ENCODE assay signal across 11 cellular contexts in genomic region chr4:41369680-41370079, GRCh38.
DNase-seq lines count a peak whose midpoint lies in the region; ATAC-seq and TF ChIP-seq lines count a peak whose summit lies in the region.
"Had no signal": no experiment of that assay in that cellular context is flagged by ENCODE, and none has a peak within 500 bp of the region (broad histone marks: within the 10 kb centered on the region; RNA-seq: fewer than 3 reads in every experiment).

No MANE protein-coding gene starts in this region.

- H3K27ac ChIP-seq in body of pancreas (no peak overlapping the region), gastrocnemius medialis (peak overlapping the region; percentile 70 to 91 (median 86))

- no peaks in the 10 kb centered on the region for H3K36me3 ChIP-seq in body of pancreas (replicated peaks in 1 of 2; ENCODE audit: insufficient read depth in 1 of 2, low read depth in 2 of 2)
- H3K36me3 ChIP-seq in gastrocnemius medialis, result no peaks in the 10 kb centered on the region

- H3K4me3 ChIP-seq in body of pancreas, result no peak overlapping the region
- peak overlapping the region; percentile 12 to 28 (median 20) for H3K4me3 ChIP-seq in gastrocnemius medialis

- ATAC-seq in body of pancreas, result peak; percentile 74
- ATAC-seq in gastrocnemius medialis, result peak; percentile 83 to 84
- ATAC-seq in HG03196 (IDR thresholded peaks at IDR 0.05; ENCODE audit: unreplicated experiment), result no peak
- no peak for ATAC-seq in GM21717 (IDR thresholded peaks at IDR 0.05; ENCODE audit: unreplicated experiment)
- ATAC-seq: stimulated activated naive CD8-positive, alpha-beta T cell treated with anti-CD3 and anti-CD28 coated beads, Interleukin-15, Interleukin-2, amounts not matched to agents 100 U/mL and 50 U/mL, for 24 hours had no signal

- no peaks in the 10 kb centered on the region for H3K27me3 ChIP-seq in body of pancreas
- no peaks in the 10 kb centered on the region for H3K27me3 ChIP-seq in gastrocnemius medialis

- intact Hi-C loops in body of pancreas (cut with DNase I) (no loop called here), gastrocnemius medialis (cut with DNase I; ENCODE audit: low total_unique reads) (loop anchor here (2.0 kb wide), 1 partner anchor 45 kb away; no protein-coding TSS in a partner anchor)

- H3K9me3 ChIP-seq in body of pancreas, result no peaks in the 10 kb centered on the region
- H3K9me3 ChIP-seq in gastrocnemius medialis, result no peaks in the 10 kb centered on the region

- 20 to 24% methylated on average over 4 of the region's 4 CpGs for WGBS in body of pancreas, 2 donors

- peaks cover 16% of the 10 kb centered on the region for H3K4me1 ChIP-seq in body of pancreas
- H3K4me1 ChIP-seq in gastrocnemius medialis, result peaks cover 76 to 80% of the 10 kb centered on the region in 2 donors

- in situ Hi-C loops in gastrocnemius medialis (cut with MboI; ENCODE audit: low sequenced_read_pairs in 4 of 4), result loop anchor here in 3 of 4 donors (10.0 to 25.0 kb wide), 2 partner anchors 165 to 168 kb away; partner anchors contain the start of gene LIMCH1 (in 3 of the 3)

- peak; percentile 60 for DNase-seq in NCI-H2029 (lab: John Stamatoyannopoulos, UW)
- DNase-seq in body of pancreas, result peak; percentile 37 to 63 (median 46)
- peak; percentile 33 to 52 for DNase-seq in hippocampal formation (lab: John Stamatoyannopoulos, UW)
- DNase-seq in gastrocnemius medialis, result peak; percentile 46 to 82
- no peak for DNase-seq in OCI-M1 (lab: John Stamatoyannopoulos, UW)
- DNase-seq in NCI-H526 (lab: John Stamatoyannopoulos, UW), result no peak
- DNase-seq: NCI-H1092 treated with DMSO at 0.1 percent for 48 hours; stimulated activated naive CD8-positive, alpha-beta T cell treated with anti-CD3 and anti-CD28 coated beads, Interleukin-15, Interleukin-2, amounts not matched to agents 100 U/mL and 50 U/mL, for 24 hours; T-helper 9 cell had no signal

- TF ChIP-seq CTCF in body of pancreas (IDR thresholded peaks at IDR 0.05) (no peak), gastrocnemius medialis (IDR thresholded peaks at IDR 0.05 in 4 of 5, conservative IDR thresholded peaks at IDR 0.05 in 1 of 5) (no peak)

- TF ChIP-seq POLR2A in body of pancreas (IDR thresholded peaks at IDR 0.05) (no peak), gastrocnemius medialis (IDR thresholded peaks at IDR 0.05) (no peak)

Comparison
In these comparisons a context has a peak if more than half of its experiments do, and no peak if none do; other contexts are left out.
1. DNase-seq: peak in NCI-H2029 (single experiment), body of pancreas (4 of 4), hippocampal formation (2 of 2) and gastrocnemius medialis (2 of 2); none in OCI-M1 (single experiment) and NCI-H526 (0 of 2).
2. ATAC-seq: peak in body of pancreas (single experiment) and gastrocnemius medialis (2 of 2); none in HG03196 (single experiment) and GM21717 (single experiment).
3. H3K27ac ChIP-seq: peak in gastrocnemius medialis (4 of 4); none in body of pancreas (0 of 4).
4. H3K4me3 ChIP-seq: peak in gastrocnemius medialis (4 of 4); none in body of pancreas (0 of 2).